Comparison of ENCODE assay signal across 8 cellular contexts in the genomic region with DNA sequence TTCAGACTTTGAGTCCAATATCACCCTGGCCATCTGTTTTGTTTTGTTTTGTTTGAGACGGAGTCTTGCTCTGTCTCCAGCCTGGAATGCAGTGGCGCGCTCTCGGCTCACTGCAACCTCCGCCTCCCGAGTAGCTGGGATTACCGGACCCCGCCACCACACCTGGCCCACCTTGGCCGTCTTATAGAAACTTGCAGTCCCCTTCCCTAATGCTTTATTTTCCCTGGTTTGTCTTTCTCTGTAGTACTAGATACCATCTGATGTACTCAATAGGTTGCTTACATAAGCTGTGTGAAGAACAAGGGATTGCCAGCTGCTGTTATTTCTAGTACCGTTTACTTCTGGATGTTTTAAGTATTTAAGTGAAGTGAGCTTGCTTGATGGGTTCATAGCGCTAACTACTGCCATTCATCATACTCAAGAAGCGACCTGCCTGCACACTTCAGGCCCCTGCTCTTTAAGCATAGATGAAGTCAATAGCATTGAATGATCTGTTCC. TPM values are rescaled to one million over a fixed set of nuclear protein-coding genes. Genes with fewer than 3 reads are reported as not detected.
A peak's percentile ranks its signal among the peaks of the same experiment; 100 is the strongest.
DNase-seq lines count a peak whose midpoint lies in the region; ATAC-seq, FAIRE-seq and TF ChIP-seq lines count a peak whose summit lies in the region.

No MANE protein-coding gene starts in this region.

- TF ChIP-seq CTCF in WTC11 (IDR thresholded peaks at IDR 0.05) = no peak
- TF ChIP-seq CTCF in glutamatergic neuron (IDR thresholded peaks at IDR 0.05; ENCODE audit: partially characterized antibody, unreplicated experiment) = no peak

- H3K4me1 ChIP-seq in small intestine (ENCODE audit: control insufficient read depth in 2 of 2, insufficient read depth in 1 of 2, low read depth in 1 of 2, low read length in 1 of 2) = peaks cover 0 to 4% of the 10 kb centered on the region in 2 donors

- H3K4me1 Mint-ChIP-seq in WTC11 = peaks cover 52% of the 10 kb centered on the region
- H3K4me1 Mint-ChIP-seq in glutamatergic neuron (ENCODE audit: low read depth, unreplicated experiment) = peaks cover 15% of the 10 kb centered on the region

- ATAC-seq in WTC11 = no peak

- peak overlapping the region in 1 of 2 donors; percentile 92 for H3K27ac ChIP-seq in small intestine (ENCODE audit: low read depth in 1 of 2, low read length in 1 of 2)

- H3K4me3 ChIP-seq in small intestine (ENCODE audit: low read depth in 1 of 2, low read length in 2 of 2) = peak overlapping the region; percentile 85 to 95

- DNase-seq in DMS53 (lab: John Stamatoyannopoulos, UW) = peak; percentile 54
- no peak for DNase-seq in DMS53 treated with DMSO at 0.1 percent for 48 hours (lab: John Stamatoyannopoulos, UW; ENCODE audit: unreplicated experiment)
- no peak for DNase-seq in WTC11 (ENCODE audit: low spot score)
- DNase-seq in glutamatergic neuron = no peak
- DNase-seq in small intestine = peak; percentile 17
- DNase-seq in NCI-H2171 treated with DMSO at 0.1 percent for 48 hours (lab: John Stamatoyannopoulos, UW) = no peak
- DNase-seq in stimulated activated CD4-positive, alpha-beta T cell treated with anti-CD3 and anti-CD28 coated beads, Interleukin-12 subunit alpha, Interleukin-12 subunit beta, amount 100 ng/mL, for 4 hours = no peak
- DNase-seq in superior temporal gyrus (ENCODE audit: extremely low spot score) = no peak

- POLR2A ChIA-PET in WTC11 (lab: Charles Lee) = interaction anchor here (0.6 to 1.2 kb wide), 2 partner anchors 23 to 307 kb away, joined by 3 to 4 read pairs; no protein-coding TSS in a partner anchor

- peaks cover 19 to 22% of the 10 kb centered on the region in 2 donors for H3K36me3 ChIP-seq in small intestine (ENCODE audit: control insufficient read depth in 2 of 2, insufficient read depth in 2 of 2, low read length in 2 of 2)

- WGBS in small intestine, 3 donors = 11 to 23% (median 12%) methylated on average over 12 of the region's 12 CpGs

- no peaks in the 10 kb centered on the region for H3K9me3 Mint-ChIP-seq in WTC11
- peaks cover 12% of the 10 kb centered on the region for H3K9me3 Mint-ChIP-seq in glutamatergic neuron (ENCODE audit: unreplicated experiment)

- H3K27me3 Mint-ChIP-seq in WTC11 (ENCODE audit: low read depth) (peaks cover 12% of the 10 kb centered on the region), glutamatergic neuron (ENCODE audit: unreplicated experiment) (peaks cover 12% of the 10 kb centered on the region)

- CTCF ChIA-PET in WTC11 (lab: Charles Lee) = interaction anchor here (2.0 to 2.2 kb wide), 2 partner anchors 150 to 273 kb away, joined by 5 to 9 read pairs; no protein-coding TSS in a partner anchor

- no peaks in the 10 kb centered on the region for H3K27me3 ChIP-seq in small intestine (ENCODE audit: control insufficient read depth in 2 of 2, insufficient read depth in 2 of 2, low read length in 2 of 2)

- peak overlapping the region; percentile 98 for H3K4me3 Mint-ChIP-seq in WTC11
- peak overlapping the region; percentile 99 for H3K4me3 Mint-ChIP-seq in glutamatergic neuron (ENCODE audit: unreplicated experiment)

- no peak for FAIRE-seq in small intestine (lab: Jason Lieb, UNC)

- H3K36me3 Mint-ChIP-seq in WTC11 (peaks cover 60% of the 10 kb centered on the region), glutamatergic neuron (ENCODE audit: unreplicated experiment) (peaks cover 6% of the 10 kb centered on the region)

- no peaks in the 10 kb centered on the region for H3K9me3 ChIP-seq in small intestine (ENCODE audit: control insufficient read depth, low read depth)

- H3K27ac Mint-ChIP-seq in WTC11 = peak overlapping the region; percentile 96
- H3K27ac Mint-ChIP-seq in glutamatergic neuron (ENCODE audit: unreplicated experiment) = peak overlapping the region; percentile 95

TF ChIP-seq in WTC11, 78 proteins besides CTCF, POLR2A, EP300 and RAD21:
- no peak for TF ChIP-seq NFATC4 (CRISPR knock-in tag; IDR thresholded peaks at IDR 0.05)
- peak; percentile 22; the same call in 1 of the 2 replicates for TF ChIP-seq ZNF232 (CRISPR knock-in tag; IDR thresholded peaks at IDR 0.05)

RNA-seq across cellular contexts. Expression of a gene that starts 1.2 kb away (rescaled TPM):
- total RNA-seq in WTC11 (2021) (1,590 to 1,874 TPM (median 1,822 TPM) in 3 replicates), glutamatergic neuron (ENCODE audit: unreplicated experiment) (761 TPM)
- 1,000 to 10,000 TPM; 2,275 to 7,641 (median 3,646) TPM for polyA plus RNA-seq in small intestine

Comparison
In these comparisons a context has a peak if more than half of its experiments do, and no peak if none do; other contexts are left out.
1. DNase-seq: peak in DMS53 (single experiment) and small intestine (single experiment); none in DMS53 treated with DMSO at 0.1 percent for 48 hours (single experiment), WTC11 (single experiment), glutamatergic neuron (single experiment), NCI-H2171 treated with DMSO at 0.1 percent for 48 hours (single experiment), stimulated activated CD4-positive, alpha-beta T cell treated with anti-CD3 and anti-CD28 coated beads, Interleukin-12 subunit alpha, Interleukin-12 subunit beta, amount 100 ng/mL, for 4 hours (single experiment) and superior temporal gyrus (single experiment).